8 cellular contexts compared by ENCODE assay signal in genomic region chr3:142595951-142596725, GRCh38. TPM values are rescaled to one million over a fixed set of nuclear protein-coding genes. Genes with fewer than 3 reads are reported as not detected.
DNase-seq lines count a peak whose midpoint lies in the region; FAIRE-seq and TF ChIP-seq lines count a peak whose summit lies in the region.

TSS of gene PLS1 (plus strand) at chr3:142596393. CDS start at chr3:142664238, 67,845 bp downstream.

- DNase-seq in H7 = peak; percentile 95
- DNase-seq in M059J (ENCODE audit: low read depth) = peak; percentile 92
- peak; percentile 78 to 82 for DNase-seq in SHP77 (lab: John Stamatoyannopoulos, UW)
- peak; percentile 72 for DNase-seq in activated gamma-delta T cell treated with anti-CD3 and anti-CD28 coated beads, Interleukin-2, amount 50 U/mL, for 16 hours (ENCODE audit: low read depth)
- peak; percentile 72 to 84 for DNase-seq in frontal cortex (ENCODE audit: low spot score in 2 of 2)
- DNase-seq in superior temporal gyrus (ENCODE audit: extremely low spot score) = peak; percentile 86

- H3K27ac ChIP-seq in neutrophil = peak within 1 kb of the TSS; percentile 54

- H3K27me3 ChIP-seq in H7 (ENCODE audit: control insufficient read depth, insufficient read depth, low read length) (peaks cover 3% of the 10 kb centered on the region), neutrophil (no peaks in the 10 kb centered on the region)

- peak; percentile 6 for TF ChIP-seq CTCF in neutrophil (IDR thresholded peaks at IDR 0.05)

- H3K9me3 ChIP-seq in neutrophil = no peaks in the 10 kb centered on the region

- no peaks in the 10 kb centered on the region for H3K36me3 ChIP-seq in H7 (replicated peaks; ENCODE audit: control insufficient read depth, insufficient read depth, low read length)
- H3K36me3 ChIP-seq in neutrophil = no peaks in the 10 kb centered on the region

- peaks cover 31 to 32% of the 10 kb centered on the region in 2 experiments for H3K4me1 ChIP-seq in neutrophil (ENCODE audit: control insufficient read depth in 1 of 2, insufficient read depth in 1 of 2, low read depth in 1 of 2, low read length in 1 of 2)

- peak; percentile 33 for FAIRE-seq in G401.6 (lab: Jason Lieb, UNC)
- FAIRE-seq in frontal cortex (lab: Jason Lieb, UNC) = no peak

- H3K4me3 ChIP-seq in H7 (ENCODE audit: insufficient read depth, low read depth, low read length) = peak within 1 kb of the TSS; percentile 77
- peak within 1 kb of the TSS; percentile 68 to 77 for H3K4me3 ChIP-seq in neutrophil (ENCODE audit: low read depth in 1 of 2, low read length in 1 of 2)

RNA-seq across cellular contexts. Expression of gene PLS1, which starts in this region (rescaled TPM):
- 13.8 and 21.5 TPM in 2 replicates for total RNA-seq in H7 (2014; rRNA removed; shearing (Covaris generic))
- total RNA-seq in M059J (2014; rRNA removed; shearing (Covaris generic)) = 13.9 and 17.1 TPM in 2 replicates
- total RNA-seq in frontal cortex = 2.4 TPM

Comparison
In these comparisons a context has a peak if more than half of its experiments do, and no peak if none do; other contexts are left out.
1. Peak in every context shown above with its lines: DNase-seq, H3K4me3 ChIP-seq and H3K27ac ChIP-seq.